33 cellular contexts compared by ENCODE assay signal in genomic region chr5:26231316-26231715, GRCh38.
A peak's percentile ranks its signal among the peaks of the same experiment; 100 is the strongest.
DNase-seq lines count a peak whose midpoint lies in the region; ATAC-seq, FAIRE-seq and TF ChIP-seq lines count a peak whose summit lies in the region.
"Had no signal": no experiment of that assay in that cellular context is flagged by ENCODE, and none has a peak within 500 bp of the region (broad histone marks: within the 10 kb centered on the region; RNA-seq: fewer than 3 reads in every experiment).

No MANE protein-coding gene starts in this region.

- TF ChIP-seq CTCF in SU-DHL-6 (IDR thresholded peaks at IDR 0.05; ENCODE audit: insufficient read depth, low read length, poor library complexity, severe bottlenecking) (no peak), sigmoid colon (IDR thresholded peaks at IDR 0.05) (no peak)

- no peaks in the 10 kb centered on the region for H3K4me1 ChIP-seq in sigmoid colon
- H3K4me1 ChIP-seq: A549; BE2C; BLaER1; BLaER1 treated with 17β-estradiol and CSF1 and Interleukin-3, amounts not matched to agents 10 nM and 100 nM; Caco-2 had no signal

- in situ Hi-C loops in G401 (cut with HindIII; ENCODE audit: low sequenced_read_pairs), result no loop called here

- peak overlapping the region; percentile 14 for H2AFZ ChIP-seq in SU-DHL-6 (ENCODE audit: low read depth, low read length, severe bottlenecking)

- TF ChIP-seq POLR2A in sigmoid colon (IDR thresholded peaks at IDR 0.05), result no peak
- TF ChIP-seq POLR2A in GM12892 (IDR thresholded peaks at IDR 0.05; ENCODE audit: low read depth, low read length), result no peak

- H3K27me3 ChIP-seq in SU-DHL-6 (ENCODE audit: low read length) (no peaks in the 10 kb centered on the region), sigmoid colon (no peaks in the 10 kb centered on the region)
- H3K27me3 ChIP-seq: BE2C; BLaER1; BLaER1 treated with 17β-estradiol and CSF1 and Interleukin-3, amounts not matched to agents 10 nM and 100 nM had no signal

- H4K20me1 ChIP-seq in SU-DHL-6 (ENCODE audit: low read depth, low read length), result no peaks in the 10 kb centered on the region
- H4K20me1 ChIP-seq: BLaER1; BLaER1 treated with 17β-estradiol and CSF1 and Interleukin-3, amounts not matched to agents 10 nM and 100 nM had no signal

- no peak overlapping the region for H3K9ac ChIP-seq in SU-DHL-6 (ENCODE audit: low read length)
- H3K9ac ChIP-seq: BLaER1; BLaER1 treated with 17β-estradiol and CSF1 and Interleukin-3, amounts not matched to agents 10 nM and 100 nM had no signal

- TF ChIP-seq EP300 in sigmoid colon (IDR thresholded peaks at IDR 0.05), result no peak

- FAIRE-seq in GM12892 (lab: Jason Lieb, UNC), result no peak
- FAIRE-seq: A204.1, A549, D721Med had no signal

- no peak overlapping the region for H3K27ac ChIP-seq in SU-DHL-6 (ENCODE audit: low read depth, low read length)
- H3K27ac ChIP-seq in sigmoid colon, result no peak overlapping the region
- H3K27ac ChIP-seq: 22Rv1; A549; BLaER1; BLaER1 treated with 17β-estradiol and CSF1 and Interleukin-3, amounts not matched to agents 10 nM and 100 nM; C4-2B had no signal

- H3K9me2 ChIP-seq in SU-DHL-6 (replicated peaks; ENCODE audit: insufficient read depth, low read length), result no peaks in the 10 kb centered on the region

- no peak overlapping the region for H3K4me2 ChIP-seq in SU-DHL-6 (ENCODE audit: low read depth, low read length, poor library complexity, severe bottlenecking)
- H3K4me2 ChIP-seq: A549; BLaER1; BLaER1 treated with 17β-estradiol and CSF1 and Interleukin-3, amounts not matched to agents 10 nM and 100 nM had no signal

- H3K36me3 ChIP-seq in SU-DHL-6 (ENCODE audit: low read length) (no peaks in the 10 kb centered on the region), sigmoid colon (no peaks in the 10 kb centered on the region)
- H3K36me3 ChIP-seq: BE2C; BLaER1; BLaER1 treated with 17β-estradiol and CSF1 and Interleukin-3, amounts not matched to agents 10 nM and 100 nM had no signal

- no peaks in the 10 kb centered on the region for H3K79me2 ChIP-seq in SU-DHL-6 (ENCODE audit: insufficient read depth, low read length)

- WGBS in sigmoid colon, 2 donors, result 84 to 92% methylated on average over 9 of the region's 9 CpGs

- intact Hi-C loops in posterior vena cava (cut with DNase I) (no loop called here), sigmoid colon (cut with DNase I) (no loop called here)

- DNase-seq in posterior vena cava (ENCODE audit: low spot score), result peak; percentile 66
- DNase-seq in sigmoid colon, result peak; percentile 42
- no peak for DNase-seq in G401 (ENCODE audit: low spot score)
- no peak for DNase-seq in GM12892 (ENCODE audit: insufficient read length)
- DNase-seq: 8988T; ACHN; AML-193; BE2C; C1 segment of cervical spinal cord; Caco-2; Calu3; CD4-positive, alpha-beta memory T cell; CD4-positive, alpha-beta T cell; CD4-positive, CD25-positive, alpha-beta regulatory T cell; CD8-positive, alpha-beta memory T cell; CD8-positive, alpha-beta T cell; COR-L47; DMS 273 treated with DMSO at 0.1 percent for 48 hours; DMS153; DMS53; DMS79; DMS79 treated with DMSO at 0.1 percent for 48 hours; DND-41; EL had no signal

- no peaks in the 10 kb centered on the region for H3F3A ChIP-seq in SU-DHL-6 (ENCODE audit: insufficient read depth)

- H3K9me3 ChIP-seq in SU-DHL-6 (ENCODE audit: insufficient read depth, low read length) (no peaks in the 10 kb centered on the region), sigmoid colon (peaks cover 0 to 5% (median 0%) of the 10 kb centered on the region in 4 donors)
- H3K9me3 ChIP-seq: A549, BE2C, Caco-2 had no signal

- ATAC-seq in GM18867 (IDR thresholded peaks at IDR 0.05; ENCODE audit: unreplicated experiment), result no peak
- ATAC-seq: A549; CD8-positive, alpha-beta T cell had no signal

- no peak overlapping the region for H3K4me3 ChIP-seq in SU-DHL-6 (ENCODE audit: insufficient read depth, low read length, poor library complexity, severe bottlenecking)
- no peak overlapping the region for H3K4me3 ChIP-seq in sigmoid colon
- H3K4me3 ChIP-seq: A549; BLaER1; BLaER1 treated with 17β-estradiol and CSF1 and Interleukin-3, amounts not matched to agents 10 nM and 100 nM had no signal

Comparison
In these comparisons a context has a peak if more than half of its experiments do, and no peak if none do; other contexts are left out.
1. DNase-seq: peak in posterior vena cava (single experiment) and sigmoid colon (single experiment); none in G401 (single experiment) and GM12892 (single experiment).